ENCODE assay signal across 7 cellular contexts in the genomic region with DNA sequence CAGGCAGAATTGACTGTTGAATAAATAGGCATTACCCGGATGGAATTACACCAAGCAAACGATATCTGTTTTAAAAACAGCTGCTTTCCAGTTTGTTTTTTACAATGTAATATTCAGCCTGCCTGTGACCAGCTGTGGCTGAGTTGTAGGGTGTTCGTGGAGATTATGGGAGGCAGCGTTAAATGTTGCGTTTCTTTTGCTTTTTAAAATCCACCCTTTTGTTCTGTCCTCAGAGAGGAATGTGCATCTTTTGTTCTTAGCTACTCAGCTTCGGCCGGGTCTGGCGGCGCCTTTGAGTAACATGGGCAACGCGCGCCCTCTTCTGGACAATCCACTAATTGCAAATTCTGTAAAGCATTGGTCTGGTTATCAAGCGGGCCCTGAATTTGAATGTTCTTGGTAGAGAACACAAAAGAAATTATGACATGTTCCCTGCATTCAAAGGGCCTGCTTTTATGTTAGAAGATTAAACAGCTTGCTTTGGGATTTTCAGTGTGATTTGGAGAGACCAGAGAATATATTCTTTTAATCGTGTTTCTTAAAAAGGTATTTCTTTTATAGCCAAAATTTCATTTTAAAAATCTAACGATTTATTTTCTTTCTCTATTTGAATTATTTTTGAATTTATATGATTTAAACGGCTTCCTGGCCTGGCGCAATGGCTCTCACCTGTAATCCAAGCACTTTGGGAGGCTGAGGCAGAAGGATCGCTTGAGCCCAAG.
DNase-seq lines count a peak whose midpoint lies in the region; ATAC-seq and TF ChIP-seq lines count a peak whose summit lies in the region.

No MANE protein-coding gene starts in this region.

- H3K4me3 Mint-ChIP-seq in activated CD4-positive, alpha-beta T cell treated with anti-CD3 and anti-CD28 coated beads, Interleukin-2, amount 10 ng/mL, durations not matched to agents 24 days and 14 days = no peak overlapping the region

- intact Hi-C loops in activated CD4-positive, alpha-beta T cell treated with anti-CD3 and anti-CD28 coated beads, Interleukin-2, amount 10 ng/mL, durations not matched to agents 24 days and 14 days (cut with micrococcal nuclease) = loop anchor here (1.0 kb wide), 3 partner anchors 12 to 282 kb away; no protein-coding TSS in a partner anchor

- ATAC-seq in GM18505 (IDR thresholded peaks at IDR 0.05; ENCODE audit: unreplicated experiment) = peak; percentile 82
- ATAC-seq in HG03439 (IDR thresholded peaks at IDR 0.05; ENCODE audit: unreplicated experiment) = peak; percentile 63

- H3K27me3 Mint-ChIP-seq in activated CD4-positive, alpha-beta T cell treated with anti-CD3 and anti-CD28 coated beads, Interleukin-2, amount 10 ng/mL, durations not matched to agents 24 days and 14 days = peaks cover 24% of the 10 kb centered on the region

- TF ChIP-seq POLR2A in GM18505 (IDR thresholded peaks at IDR 0.05; ENCODE audit: borderline replicate concordance, extremely low read depth, insufficient read depth, insufficient read length) = no peak

- no peaks in the 10 kb centered on the region for H3K9me3 Mint-ChIP-seq in activated CD4-positive, alpha-beta T cell treated with anti-CD3 and anti-CD28 coated beads, Interleukin-2, amount 10 ng/mL, durations not matched to agents 24 days and 14 days

- H3K27ac ChIP-seq in coronary artery = no peak overlapping the region

- no peaks in the 10 kb centered on the region for H3K36me3 Mint-ChIP-seq in activated CD4-positive, alpha-beta T cell treated with anti-CD3 and anti-CD28 coated beads, Interleukin-2, amount 10 ng/mL, durations not matched to agents 24 days and 14 days (ENCODE audit: low read depth)

- H3K27ac Mint-ChIP-seq in activated CD4-positive, alpha-beta T cell treated with anti-CD3 and anti-CD28 coated beads, Interleukin-2, amount 10 ng/mL, durations not matched to agents 24 days and 14 days = no peak overlapping the region

- DNase-seq in NCI-H510A treated with DMSO at 0.1 percent for 48 hours (lab: John Stamatoyannopoulos, UW) = peak; percentile 72
- DNase-seq in activated CD4-positive, alpha-beta T cell treated with anti-CD3 and anti-CD28 coated beads, Interleukin-2, amount 10 ng/mL, durations not matched to agents 24 days and 14 days = peak; percentile 95
- DNase-seq in coronary artery (ENCODE audit: low spot score) = no peak
- peak; percentile 96 for DNase-seq in left kidney (ENCODE audit: low read depth, low spot score)
- DNase-seq in stimulated activated CD4-positive, alpha-beta T cell treated with anti-CD3 and anti-CD28 coated beads, Interleukin-4, amount 100 ng/mL, for 24 hours = peak; percentile 90

- H3K4me3 ChIP-seq in coronary artery = peak overlapping the region; percentile 60

- peak; percentile 81 for TF ChIP-seq CTCF in coronary artery (IDR thresholded peaks at IDR 0.05)

- peaks cover 1% of the 10 kb centered on the region for H3K4me1 Mint-ChIP-seq in activated CD4-positive, alpha-beta T cell treated with anti-CD3 and anti-CD28 coated beads, Interleukin-2, amount 10 ng/mL, durations not matched to agents 24 days and 14 days
